Comparison of ENCODE assay signal across 23 cellular contexts in the genomic region with DNA sequence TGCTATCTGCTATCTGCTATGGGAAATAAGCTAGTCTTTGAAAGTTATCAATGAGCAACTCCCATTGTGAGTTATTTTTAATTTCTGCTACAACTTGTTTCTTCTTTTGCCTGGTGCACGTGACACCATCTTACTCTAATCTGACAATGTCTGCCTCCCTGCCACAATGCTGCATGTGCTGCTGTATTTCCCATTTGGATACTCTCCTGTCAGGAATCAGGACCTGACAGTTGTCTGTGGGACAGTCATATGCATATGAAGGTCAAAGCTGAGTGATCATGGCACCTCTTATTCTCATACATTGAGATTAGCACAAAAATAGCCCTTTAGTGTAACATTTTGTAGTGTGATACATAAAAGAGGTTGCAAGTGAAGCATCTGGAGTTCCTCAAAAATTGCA.
"Had no signal": no experiment of that assay in that cellular context is flagged by ENCODE, and none has a peak within 500 bp of the region (broad histone marks: within the 10 kb centered on the region; RNA-seq: fewer than 3 reads in every experiment).

No MANE protein-coding gene starts in this region.

- H3K36me3 ChIP-seq: breast epithelium had no signal

- H2AFZ ChIP-seq: neural progenitor cell, parathyroid adenoma had no signal

- DNase-seq: activated CD4-positive, alpha-beta memory T cell treated with anti-CD3 and anti-CD28 coated beads, Interleukin-2, amount 10 ng/mL, durations not matched to agents 7 days and 5 days; activated CD4-positive, alpha-beta T cell treated with anti-CD3 and anti-CD28 coated beads for 1 hour; activated CD4-positive, alpha-beta T cell treated with anti-CD3 and anti-CD28 coated beads, Interleukin-2, amount 10 ng/mL, durations not matched to agents 7 days and 5 days; activated naive CD4-positive, alpha-beta T cell; activated T-cell treated with anti-CD3 and anti-CD28 coated beads, Interleukin-2, amount 50 U/mL, for 4 hours; endodermal cell; foreskin keratinocyte; mammary epithelial cell; midbrain; naive thymus-derived CD8-positive, alpha-beta T cell; occipital lobe; psoas muscle; stimulated activated CD4-positive, alpha-beta T cell treated with anti-CD3 and anti-CD28 coated beads, Interleukin-15, amount 100 ng/mL, for 24 hours; stimulated activated CD4-positive, alpha-beta T cell treated with anti-CD3 and anti-CD28 coated beads, Interleukin-2, amount 100 ng/mL, for 24 hours; stimulated activated naive CD4-positive, alpha-beta T cell; T-helper 2 cell had no signal

- H3K4me2 ChIP-seq: neural progenitor cell had no signal

- H3K79me2 ChIP-seq: parathyroid adenoma had no signal

- ATAC-seq: activated naive CD4-positive, alpha-beta T cell treated with anti-CD3 and anti-CD28 coated beads, Interleukin-2, amount 50 U/mL, for 72 hours; activated T-cell treated with anti-CD3 and anti-CD28 coated beads, Interleukin-2, amount 50 U/mL, for 4 hours; foreskin keratinocyte; naive thymus-derived CD8-positive, alpha-beta T cell; psoas muscle had no signal

- H3K4me3 ChIP-seq: breast epithelium, esophagus muscularis mucosa, neural progenitor cell, psoas muscle, suprapubic skin, tibial nerve had no signal

- H3K9me3 ChIP-seq: breast epithelium, esophagus muscularis mucosa, psoas muscle, suprapubic skin, tibial nerve had no signal

- H3K27me3 ChIP-seq: breast epithelium, esophagus muscularis mucosa, foreskin keratinocyte, neural progenitor cell, suprapubic skin, tibial nerve had no signal

- H3K4me1 ChIP-seq: breast epithelium, foreskin keratinocyte, neural progenitor cell, parathyroid adenoma had no signal

- H3K27ac ChIP-seq: breast epithelium, esophagus muscularis mucosa, foreskin keratinocyte, neural progenitor cell, parathyroid adenoma, psoas muscle, suprapubic skin had no signal
